8 cellular contexts compared by ENCODE assay signal in the genomic region with DNA sequence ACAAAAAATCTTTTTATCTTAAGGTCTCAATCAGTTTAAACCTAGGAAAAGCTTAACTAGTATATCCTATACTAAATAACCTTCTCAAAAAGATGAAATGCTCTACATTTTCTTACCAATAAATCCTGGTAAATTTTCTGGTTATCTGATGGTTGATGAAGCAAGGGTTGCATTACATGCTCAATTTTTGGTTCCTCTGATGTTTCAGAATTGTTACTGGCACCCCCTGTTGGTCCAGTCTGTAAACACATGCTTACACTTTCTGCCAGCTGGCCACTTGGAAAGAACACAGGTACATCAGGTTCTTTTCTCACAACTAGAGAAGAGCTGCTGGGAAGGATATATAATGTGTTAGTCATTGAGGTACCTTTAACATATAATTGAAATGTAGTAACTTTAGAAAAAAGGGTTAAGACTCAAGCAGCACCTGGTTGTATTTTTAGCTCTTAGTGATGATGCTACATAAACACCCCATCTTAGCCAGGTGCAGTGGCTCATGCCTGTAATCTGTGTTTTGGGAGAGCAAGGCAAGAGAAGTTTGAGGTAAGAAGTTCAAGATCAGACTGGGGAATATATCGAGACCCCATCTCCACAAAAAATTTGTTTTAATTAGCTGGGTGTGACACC. TPM values are rescaled to one million over a fixed set of nuclear protein-coding genes. Genes with fewer than 3 reads are reported as not detected.
A peak's percentile ranks its signal among the peaks of the same experiment; 100 is the strongest.
DNase-seq lines count a peak whose midpoint lies in the region; ATAC-seq and TF ChIP-seq lines count a peak whose summit lies in the region.

No MANE protein-coding gene starts in this region.

- H3K4me1 ChIP-seq in KMS-11 (ENCODE audit: low read depth, poor library complexity, severe bottlenecking) (peaks cover 3% of the 10 kb centered on the region), colonic mucosa (no peaks in the 10 kb centered on the region), mesendoderm (ENCODE audit: control insufficient read depth, low read depth, low read length) (no peaks in the 10 kb centered on the region)

- WGBS in mesendoderm (ENCODE audit: extremely low coverage, insufficient coverage, low lambda C conversion rate): no CpG with 5 or more reads among the region's 1 CpG

- no peaks in the 10 kb centered on the region for H3K27me3 Mint-ChIP-seq in T-helper 17 cell

- in situ Hi-C loops in G401 (cut with HindIII; ENCODE audit: low sequenced_read_pairs): no loop called here

- H3K27ac ChIP-seq in KMS-11: no peak overlapping the region
- no peak overlapping the region for H3K27ac ChIP-seq in colonic mucosa
- H3K27ac ChIP-seq in mesendoderm (ENCODE audit: low read depth, low read length): no peak overlapping the region

- H3K4ac ChIP-seq in mesendoderm (ENCODE audit: low read depth, low read length): no peak overlapping the region

- TF ChIP-seq CTCF in KMS-11 (conservative IDR thresholded peaks at IDR 0.05; ENCODE audit: low read depth, low read length): peak; percentile 75
- peak; percentile 52 for TF ChIP-seq CTCF in colonic mucosa (IDR thresholded peaks at IDR 0.05)

- H3K4me3 ChIP-seq in KMS-11 (IDR thresholded peaks at IDR 0.05; ENCODE audit: insufficient read depth, low read depth, low read length) (no peak overlapping the region), colonic mucosa (no peak overlapping the region), mesendoderm (ENCODE audit: low read length) (no peak overlapping the region)

- ATAC-seq in T-helper 17 cell: peak; percentile 64
- no peak for ATAC-seq in GM18867 (IDR thresholded peaks at IDR 0.05; ENCODE audit: unreplicated experiment)
- ATAC-seq in HG02798 (IDR thresholded peaks at IDR 0.05; ENCODE audit: poor library complexity, unreplicated experiment): no peak

- intact Hi-C loops in colonic mucosa (cut with DNase I): loop anchor here (2.0 kb wide), 1 partner anchor 84 kb away; no protein-coding TSS in a partner anchor

- no peak overlapping the region for H3K4me3 Mint-ChIP-seq in T-helper 17 cell

- peaks cover 3% of the 10 kb centered on the region for H3K79me1 ChIP-seq in mesendoderm (ENCODE audit: low read length)

- H4K8ac ChIP-seq in mesendoderm (ENCODE audit: low read depth, low read length): no peak overlapping the region

- H2AFZ ChIP-seq in KMS-11 (ENCODE audit: low read depth): no peak overlapping the region

- H2BK120ac ChIP-seq in mesendoderm (ENCODE audit: low read depth, low read length): no peak overlapping the region

- no peak overlapping the region for H3K18ac ChIP-seq in mesendoderm (ENCODE audit: low read length)

- DNase-seq in A172 (ENCODE audit: low spot score) (peak; percentile 23), G401 (ENCODE audit: low spot score) (peak; percentile 44), T-helper 17 cell (peak in 1 of 3 donors; percentile 11), colonic mucosa (peak; percentile 60), mesendoderm (peak; percentile 66)

- no peak overlapping the region for H2AK5ac ChIP-seq in mesendoderm (ENCODE audit: low read length)

- H3K27me3 ChIP-seq in KMS-11 (ENCODE audit: insufficient read depth, low read depth): no peaks in the 10 kb centered on the region
- H3K27me3 ChIP-seq in colonic mucosa: no peaks in the 10 kb centered on the region
- H3K27me3 ChIP-seq in mesendoderm (ENCODE audit: insufficient read depth, low read length, poor library complexity): no peaks in the 10 kb centered on the region

- H3K36me3 Mint-ChIP-seq in T-helper 17 cell (ENCODE audit: low read depth): peaks cover 5% of the 10 kb centered on the region

- H4K20me1 ChIP-seq in KMS-11 (ENCODE audit: insufficient read depth): no peaks in the 10 kb centered on the region

- no peak overlapping the region for H3K56ac ChIP-seq in mesendoderm (ENCODE audit: low read length)

- no peak overlapping the region for H2BK5ac ChIP-seq in mesendoderm (ENCODE audit: low read length)

- H3K23ac ChIP-seq in mesendoderm (ENCODE audit: low read length): no peak overlapping the region

- H3K9ac ChIP-seq in KMS-11: no peak overlapping the region
- H3K9ac ChIP-seq in colonic mucosa (ENCODE audit: low read depth in 2 of 2, low read length in 2 of 2): no peak overlapping the region
- no peak overlapping the region for H3K9ac ChIP-seq in mesendoderm (ENCODE audit: low read length)

- no peak overlapping the region for H2BK15ac ChIP-seq in mesendoderm (replicated peaks; ENCODE audit: low read depth)

- no peak overlapping the region for H3K4me2 ChIP-seq in KMS-11
- no peak overlapping the region for H3K4me2 ChIP-seq in mesendoderm (ENCODE audit: low read length)

- H3K4me1 Mint-ChIP-seq in T-helper 17 cell: peaks cover 3% of the 10 kb centered on the region

- H3K9me3 ChIP-seq in T-helper 17 cell (ENCODE audit: control insufficient read depth, low read length, poor library complexity, severe bottlenecking) (no peaks in the 10 kb centered on the region), colonic mucosa (no peaks in the 10 kb centered on the region)

- no peaks in the 10 kb centered on the region for H3K79me2 ChIP-seq in KMS-11 (ENCODE audit: insufficient read depth, low read depth)
- H3K79me2 ChIP-seq in mesendoderm (ENCODE audit: control insufficient read depth, insufficient read depth, low read length): no peaks in the 10 kb centered on the region

- H4K5ac ChIP-seq in mesendoderm (ENCODE audit: low read length): no peak overlapping the region

- no peak overlapping the region for H3K27ac Mint-ChIP-seq in T-helper 17 cell

- H3K36me3 ChIP-seq in KMS-11 (ENCODE audit: insufficient read depth) (no peaks in the 10 kb centered on the region), colonic mucosa (no peaks in the 10 kb centered on the region), mesendoderm (ENCODE audit: control insufficient read depth, insufficient read depth, low read length) (peaks cover 11% of the 10 kb centered on the region)

RNA-seq across cellular contexts. Expression of gene TAL1, which starts 30.9 kb away (rescaled TPM):
- not detected in 2 replicates for total RNA-seq in A172 (2014; rRNA removed; shearing (Covaris generic))
- 0.06 TPM in 1 of 2 replicates, not detected in the other for total RNA-seq in G401 (2014; rRNA removed; shearing (Covaris generic))
- total RNA-seq in T-helper 17 cell (10 to 100 TPM in 1 of 2 donors, 1 to 10 TPM in 1; 1.3 to 44.2 TPM), colonic mucosa (1 to 10 TPM in 1 of 2 donors, under 1 TPM in 1; 0.90 to 1.2 TPM)
- polyA plus RNA-seq in mesendoderm (2013, experiment 1 of 2): 0.06 TPM
- polyA plus RNA-seq in mesendoderm (2013, experiment 2 of 2): 0.01 TPM

RNA-seq across cellular contexts. Expression of gene STIL, which starts 51.0 kb away (rescaled TPM):
- 24.5 and 25.0 TPM in 2 replicates for total RNA-seq in A172 (2014; rRNA removed; shearing (Covaris generic))
- total RNA-seq in G401 (2014; rRNA removed; shearing (Covaris generic)): 16.1 and 23.8 TPM in 2 replicates
- total RNA-seq in T-helper 17 cell (1 to 10 TPM; 1.2 to 2.6 TPM), colonic mucosa (10 to 100 TPM in 1 of 2 donors, 1 to 10 TPM in 1; 9.6 to 22.0 TPM)
- 44.3 TPM for polyA plus RNA-seq in mesendoderm (2013, experiment 1 of 2)
- 42.4 TPM for polyA plus RNA-seq in mesendoderm (2013, experiment 2 of 2)
